In the genomic region with DNA sequence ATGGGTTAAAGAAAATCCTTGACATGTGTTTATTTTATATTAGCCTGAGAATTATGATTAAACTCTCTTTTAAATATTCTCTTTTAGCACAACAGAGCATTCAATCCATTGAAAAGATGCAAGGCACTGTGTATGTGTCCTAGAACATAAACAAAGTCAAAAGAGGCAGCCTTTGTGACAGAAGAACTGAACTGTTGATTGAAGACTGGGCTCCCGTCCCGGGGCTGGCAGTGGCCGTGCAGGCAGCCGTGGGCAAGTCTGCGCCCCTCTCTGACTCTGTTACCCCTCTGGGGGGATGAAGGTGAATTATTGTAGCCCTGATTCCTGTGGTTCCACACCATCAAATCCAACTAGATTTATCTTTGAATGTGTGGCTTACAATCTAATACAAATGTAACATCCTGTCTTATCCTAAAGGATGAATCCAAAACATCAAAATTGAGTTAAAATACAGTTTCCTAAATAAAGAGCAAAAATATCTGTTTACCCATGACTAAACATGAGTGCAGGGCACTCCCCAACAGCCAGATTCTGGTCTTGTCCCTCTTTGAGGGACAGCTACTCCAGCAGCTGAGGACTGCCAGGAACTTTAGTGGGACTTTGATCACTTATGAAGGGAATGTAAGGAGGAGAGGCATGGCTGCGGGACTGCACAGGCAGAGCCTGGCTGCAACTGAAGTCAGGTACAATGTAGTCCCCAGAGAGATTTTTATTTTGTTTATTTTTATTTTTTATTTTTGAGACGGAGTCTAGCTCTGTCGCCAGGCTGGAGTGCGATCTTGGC, we compare ENCODE assay signal across 1 cellular context.
A peak's percentile ranks its signal among the peaks of the same experiment; 100 is the strongest.
TF ChIP-seq lines count a peak whose summit lies in the region.

No MANE protein-coding gene starts in this region.

TF ChIP-seq in HepG2, 621 proteins besides CTCF, POLR2A, EP300 and RAD21 (continued from another document and continues in another):
- TF ChIP-seq, protein P1, sequence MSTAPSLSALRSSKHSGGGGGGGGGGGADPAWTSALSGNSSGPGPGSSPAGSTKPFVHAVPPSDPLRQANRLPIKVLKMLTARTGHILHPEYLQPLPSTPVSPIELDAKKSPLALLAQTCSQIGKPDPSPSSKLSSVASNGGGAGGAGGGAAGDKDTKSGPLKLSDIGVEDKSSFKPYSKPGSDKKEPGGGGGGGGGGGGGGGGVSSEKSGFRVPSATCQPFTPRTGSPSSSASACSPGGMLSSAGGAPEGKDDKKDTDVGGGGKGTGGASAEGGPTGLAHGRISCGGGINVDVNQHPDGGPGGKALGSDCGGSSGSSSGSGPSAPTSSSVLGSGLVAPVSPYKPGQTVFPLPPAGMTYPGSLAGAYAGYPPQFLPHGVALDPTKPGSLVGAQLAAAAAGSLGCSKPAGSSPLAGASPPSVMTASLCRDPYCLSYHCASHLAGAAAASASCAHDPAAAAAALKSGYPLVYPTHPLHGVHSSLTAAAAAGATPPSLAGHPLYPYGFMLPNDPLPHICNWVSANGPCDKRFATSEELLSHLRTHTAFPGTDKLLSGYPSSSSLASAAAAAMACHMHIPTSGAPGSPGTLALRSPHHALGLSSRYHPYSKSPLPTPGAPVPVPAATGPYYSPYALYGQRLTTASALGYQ (CRISPR knock-in tag; IDR thresholded peaks at IDR 0.05): no peak
- no peak for TF ChIP-seq ZKSCAN8 (CRISPR knock-in tag; IDR thresholded peaks at IDR 0.05; ENCODE audit: borderline replicate concordance)
- TF ChIP-seq, protein P2, sequence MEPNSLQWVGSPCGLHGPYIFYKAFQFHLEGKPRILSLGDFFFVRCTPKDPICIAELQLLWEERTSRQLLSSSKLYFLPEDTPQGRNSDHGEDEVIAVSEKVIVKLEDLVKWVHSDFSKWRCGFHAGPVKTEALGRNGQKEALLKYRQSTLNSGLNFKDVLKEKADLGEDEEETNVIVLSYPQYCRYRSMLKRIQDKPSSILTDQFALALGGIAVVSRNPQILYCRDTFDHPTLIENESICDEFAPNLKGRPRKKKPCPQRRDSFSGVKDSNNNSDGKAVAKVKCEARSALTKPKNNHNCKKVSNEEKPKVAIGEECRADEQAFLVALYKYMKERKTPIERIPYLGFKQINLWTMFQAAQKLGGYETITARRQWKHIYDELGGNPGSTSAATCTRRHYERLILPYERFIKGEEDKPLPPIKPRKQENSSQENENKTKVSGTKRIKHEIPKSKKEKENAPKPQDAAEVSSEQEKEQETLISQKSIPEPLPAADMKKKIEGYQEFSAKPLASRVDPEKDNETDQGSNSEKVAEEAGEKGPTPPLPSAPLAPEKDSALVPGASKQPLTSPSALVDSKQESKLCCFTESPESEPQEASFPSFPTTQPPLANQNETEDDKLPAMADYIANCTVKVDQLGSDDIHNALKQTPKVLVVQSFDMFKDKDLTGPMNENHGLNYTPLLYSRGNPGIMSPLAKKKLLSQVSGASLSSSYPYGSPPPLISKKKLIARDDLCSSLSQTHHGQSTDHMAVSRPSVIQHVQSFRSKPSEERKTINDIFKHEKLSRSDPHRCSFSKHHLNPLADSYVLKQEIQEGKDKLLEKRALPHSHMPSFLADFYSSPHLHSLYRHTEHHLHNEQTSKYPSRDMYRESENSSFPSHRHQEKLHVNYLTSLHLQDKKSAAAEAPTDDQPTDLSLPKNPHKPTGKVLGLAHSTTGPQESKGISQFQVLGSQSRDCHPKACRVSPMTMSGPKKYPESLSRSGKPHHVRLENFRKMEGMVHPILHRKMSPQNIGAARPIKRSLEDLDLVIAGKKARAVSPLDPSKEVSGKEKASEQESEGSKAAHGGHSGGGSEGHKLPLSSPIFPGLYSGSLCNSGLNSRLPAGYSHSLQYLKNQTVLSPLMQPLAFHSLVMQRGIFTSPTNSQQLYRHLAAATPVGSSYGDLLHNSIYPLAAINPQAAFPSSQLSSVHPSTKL (CRISPR knock-in tag; IDR thresholded peaks at IDR 0.05): 0 out of 2 replicates have a peak, but pooled peaks have one; percentile 21
- TF ChIP-seq TEAD3 (CRISPR knock-in tag; optimal IDR thresholded peaks at IDR 0.05; ENCODE audit: borderline replicate concordance): peak; percentile 72
- TF ChIP-seq ZNF329 (CRISPR knock-in tag; IDR thresholded peaks at IDR 0.05; ENCODE audit: low read depth): no peak
- no peak for TF ChIP-seq U2AF2 (IDR thresholded peaks at IDR 0.05; ENCODE audit: low read depth, low read length)
- TF ChIP-seq, protein P3, sequence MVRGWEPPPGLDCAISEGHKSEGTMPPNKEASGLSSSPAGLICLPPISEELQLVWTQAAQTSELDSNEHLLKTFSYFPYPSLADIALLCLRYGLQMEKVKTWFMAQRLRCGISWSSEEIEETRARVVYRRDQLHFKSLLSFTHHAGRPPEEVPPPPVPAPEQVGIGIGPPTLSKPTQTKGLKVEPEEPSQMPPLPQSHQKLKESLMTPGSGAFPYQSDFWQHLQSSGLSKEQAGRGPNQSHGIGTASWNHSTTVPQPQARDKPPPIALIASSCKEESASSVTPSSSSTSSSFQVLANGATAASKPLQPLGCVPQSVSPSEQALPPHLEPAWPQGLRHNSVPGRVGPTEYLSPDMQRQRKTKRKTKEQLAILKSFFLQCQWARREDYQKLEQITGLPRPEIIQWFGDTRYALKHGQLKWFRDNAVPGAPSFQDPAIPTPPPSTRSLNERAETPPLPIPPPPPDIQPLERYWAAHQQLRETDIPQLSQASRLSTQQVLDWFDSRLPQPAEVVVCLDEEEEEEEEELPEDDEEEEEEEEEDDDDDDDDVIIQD (CRISPR knock-in tag; IDR thresholded peaks at IDR 0.05; ENCODE audit: low read depth): no peak
- TF ChIP-seq, protein P4, sequence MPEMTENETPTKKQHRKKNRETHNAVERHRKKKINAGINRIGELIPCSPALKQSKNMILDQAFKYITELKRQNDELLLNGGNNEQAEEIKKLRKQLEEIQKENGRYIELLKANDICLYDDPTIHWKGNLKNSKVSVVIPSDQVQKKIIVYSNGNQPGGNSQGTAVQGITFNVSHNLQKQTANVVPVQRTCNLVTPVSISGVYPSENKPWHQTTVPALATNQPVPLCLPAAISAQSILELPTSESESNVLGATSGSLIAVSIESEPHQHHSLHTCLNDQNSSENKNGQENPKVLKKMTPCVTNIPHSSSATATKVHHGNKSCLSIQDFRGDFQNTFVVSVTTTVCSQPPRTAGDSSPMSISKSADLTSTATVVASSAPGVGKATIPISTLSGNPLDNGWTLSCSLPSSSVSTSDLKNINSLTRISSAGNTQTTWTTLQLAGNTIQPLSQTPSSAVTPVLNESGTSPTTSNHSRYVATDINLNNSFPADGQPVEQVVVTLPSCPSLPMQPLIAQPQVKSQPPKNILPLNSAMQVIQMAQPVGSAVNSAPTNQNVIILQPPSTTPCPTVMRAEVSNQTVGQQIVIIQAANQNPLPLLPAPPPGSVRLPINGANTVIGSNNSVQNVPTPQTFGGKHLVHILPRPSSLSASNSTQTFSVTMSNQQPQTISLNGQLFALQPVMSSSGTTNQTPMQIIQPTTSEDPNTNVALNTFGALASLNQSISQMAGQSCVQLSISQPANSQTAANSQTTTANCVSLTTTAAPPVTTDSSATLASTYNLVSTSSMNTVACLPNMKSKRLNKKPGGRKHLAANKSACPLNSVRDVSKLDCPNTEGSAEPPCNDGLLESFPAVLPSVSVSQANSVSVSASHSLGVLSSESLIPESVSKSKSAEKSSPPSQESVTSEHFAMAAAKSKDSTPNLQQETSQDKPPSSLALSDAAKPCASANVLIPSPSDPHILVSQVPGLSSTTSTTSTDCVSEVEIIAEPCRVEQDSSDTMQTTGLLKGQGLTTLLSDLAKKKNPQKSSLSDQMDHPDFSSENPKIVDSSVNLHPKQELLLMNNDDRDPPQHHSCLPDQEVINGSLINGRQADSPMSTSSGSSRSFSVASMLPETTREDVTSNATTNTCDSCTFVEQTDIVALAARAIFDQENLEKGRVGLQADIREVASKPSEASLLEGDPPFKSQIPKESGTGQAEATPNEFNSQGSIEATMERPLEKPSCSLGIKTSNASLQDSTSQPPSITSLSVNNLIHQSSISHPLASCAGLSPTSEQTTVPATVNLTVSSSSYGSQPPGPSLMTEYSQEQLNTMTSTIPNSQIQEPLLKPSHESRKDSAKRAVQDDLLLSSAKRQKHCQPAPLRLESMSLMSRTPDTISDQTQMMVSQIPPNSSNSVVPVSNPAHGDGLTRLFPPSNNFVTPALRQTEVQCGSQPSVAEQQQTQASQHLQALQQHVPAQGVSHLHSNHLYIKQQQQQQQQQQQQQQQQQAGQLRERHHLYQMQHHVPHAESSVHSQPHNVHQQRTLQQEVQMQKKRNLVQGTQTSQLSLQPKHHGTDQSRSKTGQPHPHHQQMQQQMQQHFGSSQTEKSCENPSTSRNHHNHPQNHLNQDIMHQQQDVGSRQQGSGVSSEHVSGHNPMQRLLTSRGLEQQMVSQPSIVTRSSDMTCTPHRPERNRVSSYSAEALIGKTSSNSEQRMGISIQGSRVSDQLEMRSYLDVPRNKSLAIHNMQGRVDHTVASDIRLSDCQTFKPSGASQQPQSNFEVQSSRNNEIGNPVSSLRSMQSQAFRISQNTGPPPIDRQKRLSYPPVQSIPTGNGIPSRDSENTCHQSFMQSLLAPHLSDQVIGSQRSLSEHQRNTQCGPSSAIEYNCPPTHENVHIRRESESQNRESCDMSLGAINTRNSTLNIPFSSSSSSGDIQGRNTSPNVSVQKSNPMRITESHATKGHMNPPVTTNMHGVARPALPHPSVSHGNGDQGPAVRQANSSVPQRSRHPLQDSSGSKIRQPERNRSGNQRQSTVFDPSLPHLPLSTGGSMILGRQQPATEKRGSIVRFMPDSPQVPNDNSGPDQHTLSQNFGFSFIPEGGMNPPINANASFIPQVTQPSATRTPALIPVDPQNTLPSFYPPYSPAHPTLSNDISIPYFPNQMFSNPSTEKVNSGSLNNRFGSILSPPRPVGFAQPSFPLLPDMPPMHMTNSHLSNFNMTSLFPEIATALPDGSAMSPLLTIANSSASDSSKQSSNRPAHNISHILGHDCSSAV (CRISPR knock-in tag; IDR thresholded peaks at IDR 0.05; ENCODE audit: borderline replicate concordance): no peak
- no peak for TF ChIP-seq HES4 (CRISPR knock-in tag; IDR thresholded peaks at IDR 0.05; ENCODE audit: borderline replicate concordance)
- TF ChIP-seq SKI (IDR thresholded peaks at IDR 0.05; ENCODE audit: partially characterized antibody): no peak
- TF ChIP-seq ZNF30 (CRISPR knock-in tag; IDR thresholded peaks at IDR 0.05): no peak
- peak; percentile 19; the same call in 1 of the 2 replicates for TF ChIP-seq SALL1 (CRISPR knock-in tag; IDR thresholded peaks at IDR 0.05)
- TF ChIP-seq, protein P5, sequence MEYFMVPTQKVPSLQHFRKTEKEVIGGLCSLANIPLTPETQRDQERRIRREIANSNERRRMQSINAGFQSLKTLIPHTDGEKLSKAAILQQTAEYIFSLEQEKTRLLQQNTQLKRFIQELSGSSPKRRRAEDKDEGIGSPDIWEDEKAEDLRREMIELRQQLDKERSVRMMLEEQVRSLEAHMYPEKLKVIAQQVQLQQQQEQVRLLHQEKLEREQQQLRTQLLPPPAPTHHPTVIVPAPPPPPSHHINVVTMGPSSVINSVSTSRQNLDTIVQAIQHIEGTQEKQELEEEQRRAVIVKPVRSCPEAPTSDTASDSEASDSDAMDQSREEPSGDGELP (IDR thresholded peaks at IDR 0.05; ENCODE audit: borderline replicate concordance, low read depth): peak; percentile 35; the same call in 1 of the 2 replicates
- TF ChIP-seq ZNF326 (CRISPR knock-in tag; IDR thresholded peaks at IDR 0.05; ENCODE audit: borderline replicate concordance): no peak
- no peak for TF ChIP-seq RXRB (CRISPR knock-in tag; IDR thresholded peaks at IDR 0.05; ENCODE audit: borderline replicate concordance)
- no peak for TF ChIP-seq ZNF441 (CRISPR knock-in tag; IDR thresholded peaks at IDR 0.05; ENCODE audit: borderline replicate concordance)
- no peak for TF ChIP-seq LCORL (IDR thresholded peaks at IDR 0.05)
- peak; percentile 22; the same call in 1 of the 2 replicates for TF ChIP-seq LCORL (CRISPR knock-in tag; IDR thresholded peaks at IDR 0.05)
- no peak for TF ChIP-seq KMT2A (CRISPR knock-in tag; IDR thresholded peaks at IDR 0.05)
- TF ChIP-seq PHB2 (IDR thresholded peaks at IDR 0.05; ENCODE audit: partially characterized antibody): no peak
- TF ChIP-seq, protein P6, sequence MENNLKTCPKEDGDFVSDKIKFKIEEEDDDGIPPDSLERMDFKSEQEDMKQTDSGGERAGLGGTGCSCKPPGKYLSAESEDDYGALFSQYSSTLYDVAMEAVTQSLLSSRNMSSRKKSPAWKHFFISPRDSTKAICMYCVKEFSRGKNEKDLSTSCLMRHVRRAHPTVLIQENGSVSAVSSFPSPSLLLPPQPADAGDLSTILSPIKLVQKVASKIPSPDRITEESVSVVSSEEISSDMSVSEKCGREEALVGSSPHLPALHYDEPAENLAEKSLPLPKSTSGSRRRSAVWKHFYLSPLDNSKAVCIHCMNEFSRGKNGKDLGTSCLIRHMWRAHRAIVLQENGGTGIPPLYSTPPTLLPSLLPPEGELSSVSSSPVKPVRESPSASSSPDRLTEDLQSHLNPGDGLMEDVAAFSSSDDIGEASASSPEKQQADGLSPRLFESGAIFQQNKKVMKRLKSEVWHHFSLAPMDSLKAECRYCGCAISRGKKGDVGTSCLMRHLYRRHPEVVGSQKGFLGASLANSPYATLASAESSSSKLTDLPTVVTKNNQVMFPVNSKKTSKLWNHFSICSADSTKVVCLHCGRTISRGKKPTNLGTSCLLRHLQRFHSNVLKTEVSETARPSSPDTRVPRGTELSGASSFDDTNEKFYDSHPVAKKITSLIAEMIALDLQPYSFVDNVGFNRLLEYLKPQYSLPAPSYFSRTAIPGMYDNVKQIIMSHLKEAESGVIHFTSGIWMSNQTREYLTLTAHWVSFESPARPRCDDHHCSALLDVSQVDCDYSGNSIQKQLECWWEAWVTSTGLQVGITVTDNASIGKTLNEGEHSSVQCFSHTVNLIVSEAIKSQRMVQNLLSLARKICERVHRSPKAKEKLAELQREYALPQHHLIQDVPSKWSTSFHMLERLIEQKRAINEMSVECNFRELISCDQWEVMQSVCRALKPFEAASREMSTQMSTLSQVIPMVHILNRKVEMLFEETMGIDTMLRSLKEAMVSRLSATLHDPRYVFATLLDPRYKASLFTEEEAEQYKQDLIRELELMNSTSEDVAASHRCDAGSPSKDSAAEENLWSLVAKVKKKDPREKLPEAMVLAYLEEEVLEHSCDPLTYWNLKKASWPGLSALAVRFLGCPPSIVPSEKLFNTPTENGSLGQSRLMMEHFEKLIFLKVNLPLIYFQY (CRISPR knock-in tag; IDR thresholded peaks at IDR 0.05; ENCODE audit: borderline replicate concordance): no peak
- TF ChIP-seq PHF21A (CRISPR knock-in tag; IDR thresholded peaks at IDR 0.05): no peak
- no peak for TF ChIP-seq ZBTB38 (CRISPR knock-in tag; IDR thresholded peaks at IDR 0.05)
- TF ChIP-seq SRSF4 (IDR thresholded peaks at IDR 0.05; ENCODE audit: low read depth, low read length, poor library complexity, severe bottlenecking): no peak
- TF ChIP-seq SAFB2 (CRISPR knock-in tag; IDR thresholded peaks at IDR 0.05; ENCODE audit: borderline replicate concordance, low read depth): no peak
- TF ChIP-seq, protein P7, sequence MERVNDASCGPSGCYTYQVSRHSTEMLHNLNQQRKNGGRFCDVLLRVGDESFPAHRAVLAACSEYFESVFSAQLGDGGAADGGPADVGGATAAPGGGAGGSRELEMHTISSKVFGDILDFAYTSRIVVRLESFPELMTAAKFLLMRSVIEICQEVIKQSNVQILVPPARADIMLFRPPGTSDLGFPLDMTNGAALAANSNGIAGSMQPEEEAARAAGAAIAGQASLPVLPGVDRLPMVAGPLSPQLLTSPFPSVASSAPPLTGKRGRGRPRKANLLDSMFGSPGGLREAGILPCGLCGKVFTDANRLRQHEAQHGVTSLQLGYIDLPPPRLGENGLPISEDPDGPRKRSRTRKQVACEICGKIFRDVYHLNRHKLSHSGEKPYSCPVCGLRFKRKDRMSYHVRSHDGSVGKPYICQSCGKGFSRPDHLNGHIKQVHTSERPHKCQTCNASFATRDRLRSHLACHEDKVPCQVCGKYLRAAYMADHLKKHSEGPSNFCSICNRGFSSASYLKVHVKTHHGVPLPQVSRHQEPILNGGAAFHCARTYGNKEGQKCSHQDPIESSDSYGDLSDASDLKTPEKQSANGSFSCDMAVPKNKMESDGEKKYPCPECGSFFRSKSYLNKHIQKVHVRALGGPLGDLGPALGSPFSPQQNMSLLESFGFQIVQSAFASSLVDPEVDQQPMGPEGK (CRISPR knock-in tag; IDR thresholded peaks at IDR 0.05): peak; percentile 65
